Comparison of ENCODE assay signal across 12 cellular contexts in genomic region chr1:206559661-206559995, GRCh38. TPM values are rescaled to one million over a fixed set of nuclear protein-coding genes. Genes with fewer than 3 reads are reported as not detected.
DNase-seq lines count a peak whose midpoint lies in the region; ATAC-seq and TF ChIP-seq lines count a peak whose summit lies in the region.
"Had no signal": no experiment of that assay in that cellular context is flagged by ENCODE, and none has a peak within 500 bp of the region (broad histone marks: within the 10 kb centered on the region; RNA-seq: fewer than 3 reads in every experiment).

No MANE protein-coding gene starts in this region.

- H3K36me3 Mint-ChIP-seq in activated naive CD4-positive, alpha-beta T cell treated with anti-CD3 and anti-CD28 coated beads, Interleukin-2, amount 50 U/mL, for 72 hours = peaks cover 68 to 75% of the 10 kb centered on the region in 2 donors
- H3K36me3 Mint-ChIP-seq in naive thymus-derived CD4-positive, alpha-beta T cell = peaks cover 0 to 60% (median 30%) of the 10 kb centered on the region in 5 donors

- intact Hi-C loops in heart right ventricle (cut with DNase I) (no loop called here), Right ventricle myocardium superior (cut with DNase I) (no loop called here), vagina (cut with DNase I) (no loop called here), lower leg skin (cut with DNase I; ENCODE audit: low total_unique reads) (no loop called here)
- intact Hi-C loops in naive thymus-derived CD4-positive, alpha-beta T cell (cut with micrococcal nuclease) = loop anchor here in 1 of 2 donors (1.0 to 5.0 kb wide), 10 partner anchors 9 to 1272 kb away; partner anchors contain the start of genes CD55, EIF2D, FCMR and MAPKAPK2

- CTCF ChIA-PET in naive thymus-derived CD4-positive, alpha-beta T cell (lab: Charles Lee) = interaction anchor here (0.8 to 20.4 kb wide), 8 partner anchors 8 to 97 kb away, joined by 3 to 424 read pairs (median 4); no protein-coding TSS in a partner anchor

- H3K4me3 Mint-ChIP-seq in naive thymus-derived CD4-positive, alpha-beta T cell = peak overlapping the region; percentile 77 to 99 (median 96)

- H3K4me3 ChIP-seq in heart right ventricle = peak overlapping the region in 2 of 10 donors; percentile 1 to 78
- peak overlapping the region; percentile 90 for H3K4me3 ChIP-seq in naive thymus-derived CD4-positive, alpha-beta T cell (ENCODE audit: low read length)
- H3K4me3 ChIP-seq in vagina = no peak overlapping the region
- no peak overlapping the region for H3K4me3 ChIP-seq in lower leg skin (ENCODE audit: low read depth, poor library complexity, severe bottlenecking)
- H3K4me3 ChIP-seq: sigmoid colon had no signal

- peaks cover 58 to 76% (median 71%) of the 10 kb centered on the region in 7 donors for H3K4me1 Mint-ChIP-seq in naive thymus-derived CD4-positive, alpha-beta T cell

- H3K27me3 ChIP-seq in heart right ventricle (no peaks in the 10 kb centered on the region), vagina (no peaks in the 10 kb centered on the region)
- no peaks in the 10 kb centered on the region for H3K27me3 ChIP-seq in naive thymus-derived CD4-positive, alpha-beta T cell (ENCODE audit: control insufficient read depth in 2 of 2, insufficient read depth in 2 of 2, low read length in 2 of 2)
- H3K27me3 ChIP-seq: sigmoid colon had no signal

- TF ChIP-seq POLR2A in vagina (IDR thresholded peaks at IDR 0.05) (no peak), lower leg skin (IDR thresholded peaks at IDR 0.05) (no peak)

- H3K4me1 ChIP-seq in heart right ventricle (peaks cover 12 to 92% (median 51%) of the 10 kb centered on the region in 9 donors), vagina (peaks cover 46% of the 10 kb centered on the region)
- H3K4me1 ChIP-seq in naive thymus-derived CD4-positive, alpha-beta T cell (ENCODE audit: control insufficient read depth in 2 of 2, insufficient read depth in 2 of 2, low read length in 2 of 2) = peaks cover 68 to 71% of the 10 kb centered on the region in 2 donors

- no peaks in the 10 kb centered on the region for H3K9me3 Mint-ChIP-seq in activated naive CD4-positive, alpha-beta T cell treated with anti-CD3 and anti-CD28 coated beads, Interleukin-2, amount 50 U/mL, for 72 hours
- no peaks in the 10 kb centered on the region for H3K9me3 Mint-ChIP-seq in naive thymus-derived CD4-positive, alpha-beta T cell

- no peak for TF ChIP-seq CTCF in heart right ventricle (IDR thresholded peaks at IDR 0.05)
- TF ChIP-seq CTCF in vagina (IDR thresholded peaks at IDR 0.05) = no peak
- no peak for TF ChIP-seq CTCF in lower leg skin (IDR thresholded peaks at IDR 0.05)

- H3K9me3 ChIP-seq in heart right ventricle (no peaks in the 10 kb centered on the region), vagina (no peaks in the 10 kb centered on the region)
- no peaks in the 10 kb centered on the region for H3K9me3 ChIP-seq in naive thymus-derived CD4-positive, alpha-beta T cell (ENCODE audit: control insufficient read depth in 2 of 3, low read length in 3 of 3)
- H3K9me3 ChIP-seq: sigmoid colon had no signal

- no peaks in the 10 kb centered on the region for H3K27me3 Mint-ChIP-seq in naive thymus-derived CD4-positive, alpha-beta T cell

- WGBS in heart right ventricle, 2 donors = 62 to 68% methylated on average over 5 of the region's 5 CpGs
- WGBS in lower leg skin, 2 donors = 47 to 73% methylated on average over 5 of the region's 5 CpGs

- DNase-seq in heart right ventricle (no peak), Right ventricle myocardium superior (no peak), vagina (ENCODE audit: extremely low spot score in 2 of 2) (no peak), NCI-H2107 treated with DMSO at 0.1 percent for 48 hours (lab: John Stamatoyannopoulos, UW; ENCODE audit: unreplicated experiment) (no peak), lower leg skin (ENCODE audit: low spot score in 2 of 2) (no peak)
- no peak for DNase-seq in activated naive CD4-positive, alpha-beta T cell treated with anti-CD3 and anti-CD28 coated beads, Interleukin-2, amount 50 U/mL, for 72 hours (ENCODE audit: low spot score in 2 of 2)
- no peak for DNase-seq in naive thymus-derived CD4-positive, alpha-beta T cell
- no peak for DNase-seq in activated CD4-positive, CD25-positive, alpha-beta regulatory T cell (lab: John Stamatoyannopoulos, UW)
- DNase-seq: NCI-H1930, sigmoid colon had no signal

- H3K27ac ChIP-seq in heart right ventricle (peak overlapping the region; percentile 11 to 100 (median 56)), vagina (peak overlapping the region; percentile 21)
- H3K27ac ChIP-seq in naive thymus-derived CD4-positive, alpha-beta T cell (ENCODE audit: low read depth, low read length) = peak overlapping the region; percentile 90
- H3K27ac ChIP-seq: C4-2B, epithelial cell of prostate had no signal

- ATAC-seq in heart right ventricle (peak in 2 of 8 donors; percentile 20 to 29), Right ventricle myocardium superior (ENCODE audit: poor library complexity) (no peak)
- no peak for ATAC-seq in activated naive CD4-positive, alpha-beta T cell treated with anti-CD3 and anti-CD28 coated beads, Interleukin-2, amount 50 U/mL, for 72 hours
- ATAC-seq in naive thymus-derived CD4-positive, alpha-beta T cell = no peak

- POLR2A ChIA-PET in naive thymus-derived CD4-positive, alpha-beta T cell (lab: Charles Lee) = interaction anchor here (0.6 to 30.7 kb wide), 6 partner anchors 0 to 362 kb away, joined by 3 to 722 read pairs (median 8); partner anchors contain the start of gene FCMR

- peak overlapping the region; percentile 97 for H3K27ac Mint-ChIP-seq in activated naive CD4-positive, alpha-beta T cell treated with anti-CD3 and anti-CD28 coated beads, Interleukin-2, amount 50 U/mL, for 72 hours
- peak overlapping the region; percentile 86 to 100 (median 91) for H3K27ac Mint-ChIP-seq in naive thymus-derived CD4-positive, alpha-beta T cell

- peaks cover 0 to 32% (median 0%) of the 10 kb centered on the region in 9 donors for H3K36me3 ChIP-seq in heart right ventricle
- H3K36me3 ChIP-seq in naive thymus-derived CD4-positive, alpha-beta T cell (ENCODE audit: control insufficient read depth in 2 of 3, insufficient read depth in 3 of 3, low read length in 3 of 3) = peaks cover 14 to 40% (median 22%) of the 10 kb centered on the region in 3 experiments
- no peaks in the 10 kb centered on the region for H3K36me3 ChIP-seq in vagina
- H3K36me3 ChIP-seq: sigmoid colon had no signal

RNA-seq across cellular contexts. Expression of gene RASSF5, which starts 52.3 kb away (rescaled TPM):
- 10 to 100 TPM in 3 of 10 donors, 1 to 10 TPM in 7; 5.0 to 26.0 (median 7.0) TPM for total RNA-seq in heart right ventricle
- polyA plus RNA-seq in heart right ventricle = 1 to 10 TPM in 1 of 2 donors, under 1 TPM in 1; 0.90 to 2.4 TPM
- 3.9 TPM for total RNA-seq in Right ventricle myocardium superior
- total RNA-seq in activated naive CD4-positive, alpha-beta T cell treated with anti-CD3 and anti-CD28 coated beads, Interleukin-2, amount 50 U/mL, for 72 hours = 100 to 1,000 TPM; 212 to 239 TPM
- total RNA-seq in naive thymus-derived CD4-positive, alpha-beta T cell = 100 to 1,000 TPM; 155 to 240 (median 218) TPM
- 100 to 1,000 TPM; 299 to 416 TPM for polyA plus RNA-seq in naive thymus-derived CD4-positive, alpha-beta T cell
- 28.5 TPM for total RNA-seq in vagina
- 100 to 1,000 TPM in 1 of 4 donors, 10 to 100 TPM in 3; 81.3 to 102 (median 86.1) TPM for total RNA-seq in lower leg skin

RNA-seq across cellular contexts. Expression of gene EIF2D, which starts 52.6 kb away (rescaled TPM):
- total RNA-seq in heart right ventricle (10 to 100 TPM; 26.1 to 32.2 (median 29.5) TPM), Right ventricle myocardium superior (24.9 TPM), vagina (48.9 TPM), lower leg skin (10 to 100 TPM; 39.7 to 57.3 (median 53.1) TPM)
- polyA plus RNA-seq in heart right ventricle = 10 to 100 TPM; 16.8 to 35.6 TPM
- total RNA-seq in activated naive CD4-positive, alpha-beta T cell treated with anti-CD3 and anti-CD28 coated beads, Interleukin-2, amount 50 U/mL, for 72 hours = 100 to 1,000 TPM in 1 of 2 donors, 10 to 100 TPM in 1; 87.1 to 111 TPM
- 10 to 100 TPM; 38.7 to 73.0 (median 59.6) TPM for total RNA-seq in naive thymus-derived CD4-positive, alpha-beta T cell
- 10 to 100 TPM; 33.5 to 53.4 TPM for polyA plus RNA-seq in naive thymus-derived CD4-positive, alpha-beta T cell

Comparison
In these comparisons a context has a peak if more than half of its experiments do, and no peak if none do; other contexts are left out.
1. H3K27ac ChIP-seq: peak in every context shown above with its lines; median percentile 90 in naive thymus-derived CD4-positive, alpha-beta T cell; 56 in heart right ventricle; 21 in vagina.